Comparison of ENCODE assay signal across 1 cellular context in the genomic region with DNA sequence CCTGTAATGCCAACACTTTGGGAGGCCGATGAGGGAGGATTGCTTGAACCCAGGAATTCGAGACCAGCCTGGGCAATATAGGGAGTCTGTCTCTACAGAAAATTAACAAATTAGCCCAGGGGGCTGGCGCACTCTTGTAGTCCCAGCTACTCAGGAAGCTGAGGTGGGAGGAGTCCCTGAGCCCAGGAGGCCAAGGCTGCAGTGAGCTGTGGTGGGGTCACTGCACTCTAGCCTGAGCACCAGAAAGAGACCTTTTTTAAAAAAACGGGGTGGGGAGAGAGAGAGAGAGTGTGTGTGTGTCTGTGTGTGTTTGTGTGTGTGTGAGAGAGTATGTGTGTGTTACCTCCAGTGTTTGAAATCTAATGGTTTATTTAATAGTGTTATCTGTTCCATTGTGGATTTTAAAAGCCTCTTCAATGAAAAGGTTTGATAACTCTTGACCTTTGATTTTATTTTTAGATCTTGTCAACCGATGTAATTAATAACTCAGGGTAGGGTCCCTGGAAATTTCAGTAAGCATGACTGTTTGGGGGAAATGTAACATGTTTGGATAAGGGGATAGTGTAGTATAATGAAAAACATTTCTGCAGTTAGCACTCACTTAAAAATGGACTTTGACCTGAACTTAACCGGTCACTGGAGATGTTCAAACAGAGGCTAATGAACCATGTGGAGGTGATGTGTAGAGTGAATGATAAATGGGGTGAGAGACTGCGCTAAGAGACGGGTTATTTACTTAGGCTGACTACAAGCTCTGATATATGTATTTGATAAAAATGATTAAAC.
TF ChIP-seq lines count a peak whose summit lies in the region.

No MANE protein-coding gene starts in this region.

TF ChIP-seq in K562, 482 proteins besides CTCF, POLR2A, EP300 and RAD21:
- TF ChIP-seq FOXK1 (CRISPR knock-in tag; IDR thresholded peaks at IDR 0.05; ENCODE audit: borderline replicate concordance) (no peak), ELF1 (tag; IDR thresholded peaks at IDR 0.05) (no peak), MYC (IDR thresholded peaks at IDR 0.05; ENCODE audit: low read depth, low read length) (no peak), MYC (CRISPR knock-in tag; IDR thresholded peaks at IDR 0.05; ENCODE audit: borderline replicate concordance, low read depth) (no peak), NCOR1 (IDR thresholded peaks at IDR 0.05) (no peak), HMGN3 (IDR thresholded peaks at IDR 0.05; ENCODE audit: borderline replicate concordance, extremely low read depth, insufficient read length, low read depth, low read length) (no peak), RBBP5 (IDR thresholded peaks at IDR 0.05; ENCODE audit: borderline replicate concordance, insufficient read depth, low read length, poor library complexity, severe bottlenecking) (no peak), ZNF668 (CRISPR knock-in tag; IDR thresholded peaks at IDR 0.05) (no peak)
